1 cellular context compared by ENCODE assay signal in the genomic region with DNA sequence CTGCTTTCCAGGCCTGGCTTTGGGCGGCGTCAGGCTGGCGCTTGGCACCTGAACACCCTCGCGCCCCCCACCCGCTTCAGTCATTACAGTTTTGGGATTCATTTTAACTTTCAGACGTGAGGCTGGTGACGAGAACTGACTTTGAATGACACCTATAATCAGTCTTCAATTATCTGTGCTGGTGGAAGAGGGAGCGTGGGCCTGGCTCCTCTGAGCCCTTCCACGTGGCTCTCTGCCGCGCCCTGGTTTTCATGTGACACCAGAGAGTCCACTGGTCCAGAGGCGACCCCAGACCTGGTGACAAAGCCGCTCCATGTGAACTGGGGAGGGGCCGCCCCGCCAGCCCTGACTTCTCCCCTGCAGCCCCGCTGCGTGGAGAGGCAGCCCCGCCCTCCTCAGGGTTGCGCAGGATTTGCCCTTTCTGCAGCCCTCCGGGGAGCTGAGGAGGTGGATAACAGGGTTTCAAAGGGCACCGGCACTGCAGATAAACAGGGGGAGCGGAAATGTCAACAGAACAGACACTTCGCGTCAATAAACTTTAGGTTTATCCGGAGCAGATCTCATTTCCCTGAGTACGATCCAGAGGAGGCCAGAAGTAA.
TF ChIP-seq lines count a peak whose summit lies in the region.

No MANE protein-coding gene starts in this region.

TF ChIP-seq in A549, 52 proteins besides CTCF, POLR2A, EP300 and RAD21 (continued from another document):
- TF ChIP-seq, protein P1, sequence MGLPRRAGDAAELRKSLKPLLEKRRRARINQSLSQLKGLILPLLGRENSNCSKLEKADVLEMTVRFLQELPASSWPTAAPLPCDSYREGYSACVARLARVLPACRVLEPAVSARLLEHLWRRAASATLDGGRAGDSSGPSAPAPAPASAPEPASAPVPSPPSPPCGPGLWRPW (IDR thresholded peaks at IDR 0.05): no peak
- no peak for TF ChIP-seq ZC3H11A (IDR thresholded peaks at IDR 0.05)
- TF ChIP-seq RCOR1 (IDR thresholded peaks at IDR 0.05; ENCODE audit: low read depth, low read length): no peak
- TF ChIP-seq GATA3 (IDR thresholded peaks at IDR 0.05; ENCODE audit: borderline replicate concordance): no peak
- TF ChIP-seq CHD2 (IDR thresholded peaks at IDR 0.05; ENCODE audit: low read length, partially characterized antibody): no peak
- TF ChIP-seq, protein P2, sequence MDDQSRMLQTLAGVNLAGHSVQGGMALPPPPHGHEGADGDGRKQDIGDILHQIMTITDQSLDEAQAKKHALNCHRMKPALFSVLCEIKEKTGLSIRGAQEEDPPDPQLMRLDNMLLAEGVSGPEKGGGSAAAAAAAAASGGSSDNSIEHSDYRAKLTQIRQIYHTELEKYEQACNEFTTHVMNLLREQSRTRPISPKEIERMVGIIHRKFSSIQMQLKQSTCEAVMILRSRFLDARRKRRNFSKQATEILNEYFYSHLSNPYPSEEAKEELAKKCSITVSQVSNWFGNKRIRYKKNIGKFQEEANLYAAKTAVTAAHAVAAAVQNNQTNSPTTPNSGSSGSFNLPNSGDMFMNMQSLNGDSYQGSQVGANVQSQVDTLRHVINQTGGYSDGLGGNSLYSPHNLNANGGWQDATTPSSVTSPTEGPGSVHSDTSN (IDR thresholded peaks at IDR 0.05): no peak
- TF ChIP-seq, protein P3, sequence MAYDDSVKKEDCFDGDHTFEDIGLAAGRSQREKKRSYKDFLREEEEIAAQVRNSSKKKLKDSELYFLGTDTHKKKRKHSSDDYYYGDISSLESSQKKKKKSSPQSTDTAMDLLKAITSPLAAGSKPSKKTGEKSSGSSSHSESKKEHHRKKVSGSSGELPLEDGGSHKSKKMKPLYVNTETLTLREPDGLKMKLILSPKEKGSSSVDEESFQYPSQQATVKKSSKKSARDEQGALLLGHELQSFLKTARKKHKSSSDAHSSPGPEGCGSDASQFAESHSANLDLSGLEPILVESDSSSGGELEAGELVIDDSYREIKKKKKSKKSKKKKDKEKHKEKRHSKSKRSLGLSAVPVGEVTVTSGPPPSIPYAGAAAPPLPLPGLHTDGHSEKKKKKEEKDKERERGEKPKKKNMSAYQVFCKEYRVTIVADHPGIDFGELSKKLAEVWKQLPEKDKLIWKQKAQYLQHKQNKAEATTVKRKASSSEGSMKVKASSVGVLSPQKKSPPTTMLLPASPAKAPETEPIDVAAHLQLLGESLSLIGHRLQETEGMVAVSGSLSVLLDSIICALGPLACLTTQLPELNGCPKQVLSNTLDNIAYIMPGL (CRISPR knock-in tag; IDR thresholded peaks at IDR 0.05; ENCODE audit: borderline replicate concordance): no peak
- TF ChIP-seq HOXA7 (CRISPR knock-in tag; IDR thresholded peaks at IDR 0.05): no peak
- no peak for TF ChIP-seq KDM1A (IDR thresholded peaks at IDR 0.05; ENCODE audit: low read depth)
- TF ChIP-seq HDAC2 (IDR thresholded peaks at IDR 0.05): no peak
- TF ChIP-seq HOXB13 (CRISPR knock-in tag; IDR thresholded peaks at IDR 0.05; ENCODE audit: low read depth): no peak
- TF ChIP-seq SREBF2 (IDR thresholded peaks at IDR 0.05): no peak
